Comparison of ENCODE assay signal across 20 cellular contexts in genomic region chr1:181969902-181970301, GRCh38.
"Had no signal": no experiment of that assay in that cellular context is flagged by ENCODE, and none has a peak within 500 bp of the region (broad histone marks: within the 10 kb centered on the region; RNA-seq: fewer than 3 reads in every experiment).

No MANE protein-coding gene starts in this region.

- H3K4me3 ChIP-seq: adrenal gland, esophagus muscularis mucosa, heart right ventricle, left lung, sigmoid colon, spleen, tibial artery had no signal

- H3K27me3 ChIP-seq: adrenal gland, left lung, sigmoid colon, tibial artery had no signal

- H3K4me1 ChIP-seq: adrenal gland, esophagus muscularis mucosa, heart right ventricle, left lung, sigmoid colon, spleen, tibial artery had no signal

- H3K27ac ChIP-seq: adrenal gland, esophagus muscularis mucosa, heart right ventricle, left lung, sigmoid colon, spleen, tibial artery, VCaP had no signal

- DNase-seq: activated CD4-positive, alpha-beta T cell treated with anti-CD3 and anti-CD28 coated beads for 1 hour; activated CD4-positive, alpha-beta T cell treated with anti-CD3 and anti-CD28 coated beads, Interleukin-2, amount 50 U/mL, for 4 hours; activated gamma-delta T cell treated with Interleukin-2 at 50 U/mL for 16 hours; adrenal gland; cerebellar nuclear complex; cortex of kidney; effector CD4-positive, alpha-beta T cell; heart right ventricle; left lung; midbrain; occipital lobe; posterior cingulate gyrus; sigmoid colon; spleen; stimulated activated CD8-positive, alpha-beta memory T cell treated with anti-CD3 and anti-CD28 coated beads, Interleukin-4, amount 100 ng/mL, for 48 hours; stimulated activated naive CD4-positive, alpha-beta T cell; T1000; tibial artery had no signal

- H3K9me3 ChIP-seq: adrenal gland, heart right ventricle, sigmoid colon had no signal

- H3K36me3 ChIP-seq: adrenal gland, esophagus muscularis mucosa, heart right ventricle, left lung, sigmoid colon, spleen, tibial artery had no signal
